34 cellular contexts compared by ENCODE assay signal in the genomic region with DNA sequence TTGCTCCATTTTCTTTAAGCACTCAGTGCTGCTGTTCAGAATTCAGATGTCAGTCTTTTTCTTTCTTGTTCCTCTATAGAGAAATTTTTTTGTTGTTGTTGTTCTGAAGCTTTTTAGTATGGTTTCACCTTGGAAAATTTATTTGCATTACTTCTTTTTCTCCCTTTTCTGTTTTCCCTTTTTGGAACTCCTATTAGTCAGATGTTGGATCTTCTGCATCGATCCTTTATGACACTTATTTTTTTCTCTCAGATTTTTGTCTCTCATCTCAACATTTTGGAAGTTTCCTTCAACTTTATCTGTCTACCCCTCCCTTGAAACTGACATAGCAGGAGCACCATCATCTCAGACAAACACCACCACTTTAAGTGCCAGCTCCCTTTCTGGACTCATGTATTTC.
"Had no signal": no experiment of that assay in that cellular context is flagged by ENCODE, and none has a peak within 500 bp of the region (broad histone marks: within the 10 kb centered on the region; RNA-seq: fewer than 3 reads in every experiment).

No MANE protein-coding gene starts in this region.

- H3K27me3 ChIP-seq: MG63 had no signal

- H3K36me3 ChIP-seq: MG63 had no signal

- DNase-seq: Karpas-422, Kasumi-1, MG63, MM.1S, MV-4-11, NCI-H1048, NCI-H1092, NCI-H1092 treated with DMSO at 0.1 percent for 48 hours, NCI-H1105, NCI-H1417, NCI-H1417 treated with DMSO at 0.1 percent for 48 hours, NCI-H1436, NCI-H1436 treated with DMSO at 0.1 percent for 48 hours, NCI-H146, NCI-H1694, NCI-H1694 treated with DMSO at 0.1 percent for 48 hours, NCI-H187, NCI-H187 treated with DMSO at 0.1 percent for 48 hours, NCI-H1930, NCI-H2029, NCI-H2029 treated with DMSO at 0.1 percent for 48 hours, NCI-H2081, NCI-H2081 treated with DMSO at 0.1 percent for 48 hours, NCI-H2107, NCI-H2171, NCI-H2171 treated with DMSO at 0.1 percent for 48 hours, NCI-H2227 treated with DMSO at 0.1 percent for 48 hours, NCI-H226, NCI-H345, NCI-H446, NCI-H446 treated with DMSO at 0.1 percent for 48 hours, NCI-H510A, NCI-H510A treated with DMSO at 0.1 percent for 48 hours, NCI-H524 had no signal

- H3K4me3 ChIP-seq: MG63 had no signal
